ENCODE assay signal across 8 cellular contexts in the genomic region with DNA sequence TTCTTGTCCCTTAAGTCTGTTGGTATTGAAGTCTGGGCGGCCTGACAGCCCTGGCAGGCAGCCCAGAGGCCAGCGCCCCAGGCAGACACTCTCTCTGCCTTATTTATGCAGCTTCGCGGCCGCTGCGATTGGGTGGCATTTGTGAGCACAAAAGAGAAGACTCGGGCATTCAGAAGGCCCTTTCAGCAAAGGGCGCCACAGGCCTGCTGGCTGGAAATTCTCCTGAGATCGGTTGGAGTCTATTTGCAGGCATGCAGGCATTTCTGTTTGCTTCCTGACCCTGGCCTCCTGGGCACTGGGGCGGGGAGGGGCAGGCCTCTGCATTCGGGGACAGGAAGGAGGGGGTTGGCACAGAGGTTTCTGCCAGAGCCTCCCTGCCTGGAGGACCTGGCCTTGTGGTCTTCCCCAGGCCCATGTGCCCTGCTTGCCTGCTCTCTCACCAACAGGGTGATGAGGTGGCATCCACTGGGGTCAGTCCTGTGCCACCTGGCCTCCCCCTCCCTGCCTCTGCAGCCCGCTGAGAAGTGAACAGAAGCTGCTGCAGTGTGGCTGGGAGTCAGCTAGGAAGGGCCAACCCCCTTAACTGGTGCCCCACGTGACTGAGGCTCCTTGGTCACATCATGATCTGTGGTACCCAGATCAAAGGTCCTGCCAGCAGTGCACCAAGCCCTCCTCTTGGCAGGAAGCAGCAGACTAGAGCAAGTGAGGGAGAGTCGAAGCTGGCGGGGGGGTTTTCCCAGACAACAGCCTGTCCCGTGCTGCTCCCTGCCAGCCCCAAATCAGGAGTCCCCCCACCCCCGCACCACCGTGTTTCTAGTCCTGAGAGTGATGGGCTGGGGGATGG. TPM values are rescaled to one million over a fixed set of nuclear protein-coding genes. Genes with fewer than 3 reads are reported as not detected.
DNase-seq lines count a peak whose midpoint lies in the region; ATAC-seq and TF ChIP-seq lines count a peak whose summit lies in the region.

No MANE protein-coding gene starts in this region.

- H3K9me3 ChIP-seq in SJCRH30 (replicated peaks) (no peaks in the 10 kb centered on the region), ascending aorta (no peaks in the 10 kb centered on the region)

- H3K27ac ChIP-seq in SJCRH30 (no peak overlapping the region), ascending aorta (no peak overlapping the region)

- H3K27me3 ChIP-seq in SJCRH30 (peaks cover 23% of the 10 kb centered on the region), ascending aorta (no peaks in the 10 kb centered on the region)

- peak; percentile 86 for ATAC-seq in left colon

- H3K36me3 ChIP-seq in SJCRH30 (no peaks in the 10 kb centered on the region), ascending aorta (no peaks in the 10 kb centered on the region)

- H3K4me1 ChIP-seq in SJCRH30 (peaks cover 33% of the 10 kb centered on the region), ascending aorta (no peaks in the 10 kb centered on the region)

- peak overlapping the region; percentile 32 for H3K4me3 ChIP-seq in SJCRH30
- H3K4me3 ChIP-seq in ascending aorta: no peak overlapping the region

- DNase-seq in NCI-H2107 treated with DMSO at 0.1 percent for 48 hours (lab: John Stamatoyannopoulos, UW; ENCODE audit: unreplicated experiment): peak; percentile 56
- DNase-seq in NCI-H2107 (lab: John Stamatoyannopoulos, UW): no peak
- peak; percentile 20 for DNase-seq in HuH-7.5 (ENCODE audit: low spot score)
- peak; percentile 69 to 73 for DNase-seq in SJCRH30
- DNase-seq in activated naive CD4-positive, alpha-beta T cell (lab: John Stamatoyannopoulos, UW): peak; percentile 59 to 78 (median 72)
- DNase-seq in left colon: peak; percentile 52 to 61
- DNase-seq in stimulated activated CD8-positive, alpha-beta memory T cell treated with anti-CD3 and anti-CD28 coated beads, Interleukin-15, amount 100 ng/mL, for 24 hours (ENCODE audit: low read depth): peak; percentile 41
- no peak for DNase-seq in ascending aorta (ENCODE audit: low spot score in 2 of 2)

- intact Hi-C loops in left colon (cut with DNase I, micrococcal nuclease): no loop called here
- intact Hi-C loops in ascending aorta (cut with DNase I): no loop called here

- no peak for TF ChIP-seq CTCF in ascending aorta (IDR thresholded peaks at IDR 0.05)

RNA-seq across cellular contexts. Expression of gene CCDC167, which starts 16.6 kb away (rescaled TPM):
- 29.0 and 34.1 TPM in 2 replicates for total RNA-seq in SJCRH30 (2014; rRNA removed; shearing (Covaris generic))
- total RNA-seq in left colon (10 to 100 TPM in 1 of 2 donors, 1 to 10 TPM in 1; 8.7 to 11.0 TPM), ascending aorta (28.4 TPM)

Comparison
In these comparisons a context has a peak if more than half of its experiments do, and no peak if none do; other contexts are left out.
1. DNase-seq: peak in NCI-H2107 treated with DMSO at 0.1 percent for 48 hours (single experiment), HuH-7.5 (single experiment), SJCRH30 (2 of 2), activated naive CD4-positive, alpha-beta T cell (4 of 4), left colon (2 of 2) and stimulated activated CD8-positive, alpha-beta memory T cell treated with anti-CD3 and anti-CD28 coated beads, Interleukin-15, amount 100 ng/mL, for 24 hours (single experiment); none in NCI-H2107 (single experiment) and ascending aorta (0 of 2).